9 cellular contexts compared by ENCODE assay signal in genomic region chr5:100706796-100707195, GRCh38.
DNase-seq lines count a peak whose midpoint lies in the region; ATAC-seq and TF ChIP-seq lines count a peak whose summit lies in the region.
"Had no signal": no experiment of that assay in that cellular context is flagged by ENCODE, and none has a peak within 500 bp of the region (broad histone marks: within the 10 kb centered on the region; RNA-seq: fewer than 3 reads in every experiment).

No MANE protein-coding gene starts in this region.

- peak overlapping the region; percentile 54 for H3K27ac ChIP-seq in HL-60 (replicated peaks)
- H3K27ac ChIP-seq in adrenal gland = no peak overlapping the region

- intact Hi-C loops in adrenal gland (cut with DNase I) = no loop called here

- H3K27me3 Mint-ChIP-seq in mesothelial cell of epicardium (ENCODE audit: low read depth) = peaks cover 4% of the 10 kb centered on the region
- H3K27me3 Mint-ChIP-seq in stimulated activated memory B cell treated with anti-CD40 and anti-IgM and Interleukin-4, amounts not matched to agents 10 μg/mL and 1 μg/mL and 100 μg/mL, for 72 hours = no peaks in the 10 kb centered on the region

- H3K36me3 ChIP-seq in adrenal gland (replicated peaks in 1 of 2) = no peaks in the 10 kb centered on the region

- no peaks in the 10 kb centered on the region for H3K9me3 ChIP-seq in adrenal gland (replicated peaks in 1 of 3)

- peak; percentile 27 to 45 for DNase-seq in HL-60 (ENCODE audit: low read depth in 1 of 2, low spot score in 1 of 2)
- DNase-seq in adrenal gland = no peak
- no peak for DNase-seq in mesothelial cell of epicardium (ENCODE audit: low spot score in 2 of 2, unreplicated experiment in 2 of 2)
- no peak for DNase-seq in T-helper 9 cell
- no peak for DNase-seq in DMS79 treated with DMSO at 0.1 percent for 48 hours (lab: John Stamatoyannopoulos, UW)
- DNase-seq in NCI-H2227 (lab: John Stamatoyannopoulos, UW; ENCODE audit: unreplicated experiment) = no peak
- DNase-seq: activated naive CD4-positive, alpha-beta T cell treated with Interleukin-2 at 50 U/mL for 16 hours had no signal

- no peak overlapping the region for H3K4me3 Mint-ChIP-seq in mesothelial cell of epicardium
- no peak overlapping the region for H3K4me3 Mint-ChIP-seq in stimulated activated memory B cell treated with anti-CD40 and anti-IgM and Interleukin-4, amounts not matched to agents 10 μg/mL and 1 μg/mL and 100 μg/mL, for 72 hours

- no peaks in the 10 kb centered on the region for H3K4me1 Mint-ChIP-seq in mesothelial cell of epicardium
- no peaks in the 10 kb centered on the region for H3K4me1 Mint-ChIP-seq in stimulated activated memory B cell treated with anti-CD40 and anti-IgM and Interleukin-4, amounts not matched to agents 10 μg/mL and 1 μg/mL and 100 μg/mL, for 72 hours

- H3K36me3 Mint-ChIP-seq in mesothelial cell of epicardium = no peaks in the 10 kb centered on the region
- no peaks in the 10 kb centered on the region for H3K36me3 Mint-ChIP-seq in stimulated activated memory B cell treated with anti-CD40 and anti-IgM and Interleukin-4, amounts not matched to agents 10 μg/mL and 1 μg/mL and 100 μg/mL, for 72 hours

- TF ChIP-seq POLR2A in adrenal gland (IDR thresholded peaks at IDR 0.05) = no peak

- no peak overlapping the region for H3K4me3 ChIP-seq in HL-60 (replicated peaks; ENCODE audit: insufficient read depth, low read length)
- no peak overlapping the region for H3K4me3 ChIP-seq in adrenal gland

- no peaks in the 10 kb centered on the region for H3K9me3 Mint-ChIP-seq in mesothelial cell of epicardium
- H3K9me3 Mint-ChIP-seq in stimulated activated memory B cell treated with anti-CD40 and anti-IgM and Interleukin-4, amounts not matched to agents 10 μg/mL and 1 μg/mL and 100 μg/mL, for 72 hours = no peaks in the 10 kb centered on the region

- ATAC-seq in stimulated activated memory B cell treated with anti-CD40 and anti-IgM and Interleukin-4, amounts not matched to agents 10 μg/mL and 1 μg/mL and 100 μg/mL, for 72 hours = no peak

- no peak overlapping the region for H3K27ac Mint-ChIP-seq in mesothelial cell of epicardium
- no peak overlapping the region for H3K27ac Mint-ChIP-seq in stimulated activated memory B cell treated with anti-CD40 and anti-IgM and Interleukin-4, amounts not matched to agents 10 μg/mL and 1 μg/mL and 100 μg/mL, for 72 hours

- 36 to 57% (median 51%) methylated on average over 1 of the region's 1 CpG for WGBS in adrenal gland, 4 donors

- H3K27me3 ChIP-seq in HL-60 (ENCODE audit: insufficient read depth, poor library complexity, severe bottlenecking) = no peaks in the 10 kb centered on the region
- H3K27me3 ChIP-seq in adrenal gland = no peaks in the 10 kb centered on the region

- TF ChIP-seq CTCF in GM12872 (IDR thresholded peaks at IDR 0.05; ENCODE audit: insufficient read depth, low read depth, low read length) (peak; percentile 27; the same call in 1 of the 3 replicates), HL-60 (IDR thresholded peaks at IDR 0.05; ENCODE audit: insufficient read depth, low read length) (no peak), adrenal gland (IDR thresholded peaks at IDR 0.05) (peak in 4 of 6 experiments; percentile 32 to 44 (median 40)), mesothelial cell of epicardium (IDR thresholded peaks at IDR 0.05; ENCODE audit: unreplicated experiment) (peak; percentile 16)

- H3K4me1 ChIP-seq in adrenal gland (replicated peaks in 1 of 2) = no peaks in the 10 kb centered on the region

Comparison
In these comparisons a context has a peak if more than half of its experiments do, and no peak if none do; other contexts are left out.
1. DNase-seq: peak in HL-60 (2 of 2); none in adrenal gland (0 of 7), mesothelial cell of epicardium (0 of 2), T-helper 9 cell (single experiment), DMS79 treated with DMSO at 0.1 percent for 48 hours (single experiment) and NCI-H2227 (single experiment).